Comparison of ENCODE assay signal across 21 cellular contexts in genomic region chr19:33864311-33864850, GRCh38.
DNase-seq lines count a peak whose midpoint lies in the region; ATAC-seq, FAIRE-seq and TF ChIP-seq lines count a peak whose summit lies in the region.
"Had no signal": no experiment of that assay in that cellular context is flagged by ENCODE, and none has a peak within 500 bp of the region (broad histone marks: within the 10 kb centered on the region; RNA-seq: fewer than 3 reads in every experiment).

No MANE protein-coding gene starts in this region.

- WGBS in A549 (ENCODE audit: missing lambda C conversion rate): 34% methylated on average over 3 of the region's 3 CpGs
- 90 to 93% methylated on average over 3 of the region's 3 CpGs for WGBS in tibial nerve, 2 donors

- no peak for TF ChIP-seq CTCF in A549 (IDR thresholded peaks at IDR 0.05)
- TF ChIP-seq CTCF in colonic mucosa (IDR thresholded peaks at IDR 0.05): no peak
- TF ChIP-seq CTCF in kidney (IDR thresholded peaks at IDR 0.05; ENCODE audit: borderline replicate concordance, extremely low read depth, insufficient read depth): no peak
- TF ChIP-seq CTCF in tibial nerve (IDR thresholded peaks at IDR 0.05): no peak

- no peak for DNase-seq in A549 (ENCODE audit: low read depth in 1 of 2, low spot score in 1 of 2)
- DNase-seq in HT-29 (ENCODE audit: low spot score): peak; percentile 9
- peak; percentile 35 for DNase-seq in colonic mucosa
- DNase-seq in mesenteric fat pad (ENCODE audit: low spot score): peak; percentile 74
- no peak for DNase-seq in kidney
- DNase-seq in sciatic nerve (ENCODE audit: low spot score): no peak
- DNase-seq in tibial nerve (ENCODE audit: low spot score in 2 of 2): no peak
- DNase-seq in NCI-H2227 (lab: John Stamatoyannopoulos, UW; ENCODE audit: unreplicated experiment): no peak
- DNase-seq: Caco-2, DMS79 treated with DMSO at 0.1 percent for 48 hours, KG1, MM.1S, NCI-H1105, NCI-H1694 treated with DMSO at 0.1 percent for 48 hours, NCI-H2171, NCI-H510A treated with DMSO at 0.1 percent for 48 hours had no signal

- ATAC-seq in A549 (no peak), sciatic nerve (no peak)
- ATAC-seq: HCT116, Right ventricle myocardium inferior had no signal

- no peak overlapping the region for H3K4me2 ChIP-seq in A549

- H3K4me3 ChIP-seq in A549: no peak overlapping the region
- no peak overlapping the region for H3K4me3 ChIP-seq in colonic mucosa
- no peak overlapping the region for H3K4me3 ChIP-seq in kidney (ENCODE audit: low read length in 2 of 2)
- H3K4me3 ChIP-seq in tibial nerve: no peak overlapping the region
- H3K4me3 ChIP-seq: SK-N-MC had no signal

- FAIRE-seq in A549 (lab: Jason Lieb, UNC) (peak; percentile 23), kidney (lab: Jason Lieb, UNC) (no peak)
- FAIRE-seq: G401.6, GM12891 had no signal

- H3K4me1 ChIP-seq in A549: no peaks in the 10 kb centered on the region
- no peaks in the 10 kb centered on the region for H3K4me1 ChIP-seq in colonic mucosa
- peaks cover 5 to 8% of the 10 kb centered on the region in 2 donors for H3K4me1 ChIP-seq in kidney (ENCODE audit: control insufficient read depth in 1 of 2, insufficient read depth in 1 of 2, low read depth in 1 of 2, low read length in 2 of 2)
- peaks cover 0 to 16% (median 2%) of the 10 kb centered on the region in 4 donors for H3K4me1 ChIP-seq in tibial nerve

- H3K27ac ChIP-seq in A549 (no peak overlapping the region), colonic mucosa (no peak overlapping the region), kidney (ENCODE audit: low read depth in 2 of 2, low read length in 2 of 2) (no peak overlapping the region), tibial nerve (no peak overlapping the region)
- H3K27ac ChIP-seq: SK-N-MC had no signal

- TF ChIP-seq POLR2A in A549 (IDR thresholded peaks at IDR 0.05; ENCODE audit: low read length): no peak
- no peak for TF ChIP-seq POLR2A in tibial nerve (IDR thresholded peaks at IDR 0.05)

- TF ChIP-seq EP300 in A549 (IDR thresholded peaks at IDR 0.05) (no peak), tibial nerve (IDR thresholded peaks at IDR 0.05) (no peak)

- H3K27me3 ChIP-seq in colonic mucosa (no peaks in the 10 kb centered on the region), tibial nerve (no peaks in the 10 kb centered on the region)

- CTCF ChIA-PET in A549 (lab: Yijun Ruan, JAX): interaction anchor here (1.1 to 1.6 kb wide), 3 partner anchors 11 to 110 kb away, joined by 3 to 5 read pairs (median 4); no protein-coding TSS in a partner anchor

- TF ChIP-seq RAD21 in A549 (conservative IDR thresholded peaks at IDR 0.05 in 1 of 2, IDR thresholded peaks at IDR 0.05 in 1 of 2): no peak

- H3K9me3 ChIP-seq in A549 (no peaks in the 10 kb centered on the region), colonic mucosa (no peaks in the 10 kb centered on the region), kidney (ENCODE audit: control insufficient read depth in 1 of 2, low read length in 2 of 2) (no peaks in the 10 kb centered on the region), tibial nerve (no peaks in the 10 kb centered on the region)
- H3K9me3 ChIP-seq: Caco-2 had no signal

- intact Hi-C loops in colonic mucosa (cut with DNase I) (no loop called here), kidney (cut with DNase I) (no loop called here), sciatic nerve (cut with DNase I) (no loop called here)

- POLR2A ChIA-PET in A549 (lab: Yijun Ruan, JAX): no interaction called here

- H3K9ac ChIP-seq in colonic mucosa (ENCODE audit: low read depth in 2 of 2, low read length in 2 of 2) (no peak overlapping the region), kidney (ENCODE audit: low read length in 2 of 2) (no peak overlapping the region)

- no peaks in the 10 kb centered on the region for H3K36me3 ChIP-seq in colonic mucosa
- H3K36me3 ChIP-seq in kidney (ENCODE audit: control insufficient read depth in 1 of 2, insufficient read depth in 2 of 2, low read length in 2 of 2): no peaks in the 10 kb centered on the region
- H3K36me3 ChIP-seq in tibial nerve: no peaks in the 10 kb centered on the region

TF ChIP-seq in A549, 52 proteins besides CTCF, POLR2A, EP300 and RAD21:
- TF ChIP-seq HDAC2 (IDR thresholded peaks at IDR 0.05) (no peak), FOSL2 (IDR thresholded peaks at IDR 0.05) (no peak), FOSL2 (CRISPR knock-in tag; IDR thresholded peaks at IDR 0.05) (no peak)

Comparison
In these comparisons a context has a peak if more than half of its experiments do, and no peak if none do; other contexts are left out.
1. DNase-seq: peak in HT-29 (single experiment), colonic mucosa (single experiment) and mesenteric fat pad (single experiment); none in A549 (0 of 2), kidney (single experiment), sciatic nerve (single experiment), tibial nerve (0 of 2) and NCI-H2227 (single experiment).